Comparison of ENCODE assay signal across 25 cellular contexts in genomic region chr6:7003041-7003440, GRCh38.
"Had no signal": no experiment of that assay in that cellular context is flagged by ENCODE, and none has a peak within 500 bp of the region (broad histone marks: within the 10 kb centered on the region; RNA-seq: fewer than 3 reads in every experiment).

No MANE protein-coding gene starts in this region.

- H3K27ac ChIP-seq: colonic mucosa, epithelial cell of prostate, esophagus squamous epithelium, gastrocnemius medialis, heart right ventricle, left lung, lower lobe of right lung had no signal

- H3K9me3 ChIP-seq: colonic mucosa, esophagus squamous epithelium, gastrocnemius medialis, heart right ventricle, left lung, lower lobe of right lung had no signal

- H3K27ac Mint-ChIP-seq: dendritic cell treated with granulocyte-macrophage colony-stimulating factor and Interleukin-4, amounts not matched to agents 40 ng/mL and 50 ng/mL, for 4 days; effector memory CD8-positive, alpha-beta T cell had no signal

- H3K9me3 Mint-ChIP-seq: dendritic cell treated with granulocyte-macrophage colony-stimulating factor and Interleukin-4, amounts not matched to agents 40 ng/mL and 50 ng/mL, for 4 days; effector memory CD8-positive, alpha-beta T cell; endodermal cell had no signal

- ATAC-seq: effector memory CD8-positive, alpha-beta T cell; esophagus mucosa; gastrocnemius medialis; heart right ventricle; left cardiac atrium; left lung; left ventricle myocardium superior; lower lobe of right lung had no signal

- DNase-seq: colonic mucosa; cortex of kidney; effector CD8-positive, alpha-beta T cell; effector memory CD8-positive, alpha-beta T cell; endodermal cell; erythroblast; esophagus squamous epithelium; foreskin fibroblast; foreskin melanocyte; gastrocnemius medialis; glutamatergic neuron; heart right ventricle; hippocampal formation; left cardiac atrium; left lung; left ventricle myocardium superior; lower lobe of right lung; mesendoderm; midbrain had no signal

- H3K27me3 ChIP-seq: colonic mucosa, esophagus squamous epithelium, gastrocnemius medialis, heart right ventricle, left lung had no signal

- H3K36me3 ChIP-seq: colonic mucosa, esophagus squamous epithelium, gastrocnemius medialis, heart right ventricle, left lung, lower lobe of right lung had no signal

- H3K4me3 Mint-ChIP-seq: dendritic cell treated with granulocyte-macrophage colony-stimulating factor and Interleukin-4, amounts not matched to agents 40 ng/mL and 50 ng/mL, for 4 days; effector memory CD8-positive, alpha-beta T cell; endodermal cell had no signal

- H3K4me3 ChIP-seq: colonic mucosa, esophagus squamous epithelium, gastrocnemius medialis, heart right ventricle, left lung, lower lobe of right lung had no signal

- H3K4me1 ChIP-seq: colonic mucosa, heart right ventricle, left lung, lower lobe of right lung had no signal

- H3K27me3 Mint-ChIP-seq: dendritic cell treated with granulocyte-macrophage colony-stimulating factor and Interleukin-4, amounts not matched to agents 40 ng/mL and 50 ng/mL, for 4 days had no signal

- FAIRE-seq: endometrium, islet of Langerhans, keratinocyte had no signal
